22 cellular contexts compared by ENCODE assay signal in the genomic region with DNA sequence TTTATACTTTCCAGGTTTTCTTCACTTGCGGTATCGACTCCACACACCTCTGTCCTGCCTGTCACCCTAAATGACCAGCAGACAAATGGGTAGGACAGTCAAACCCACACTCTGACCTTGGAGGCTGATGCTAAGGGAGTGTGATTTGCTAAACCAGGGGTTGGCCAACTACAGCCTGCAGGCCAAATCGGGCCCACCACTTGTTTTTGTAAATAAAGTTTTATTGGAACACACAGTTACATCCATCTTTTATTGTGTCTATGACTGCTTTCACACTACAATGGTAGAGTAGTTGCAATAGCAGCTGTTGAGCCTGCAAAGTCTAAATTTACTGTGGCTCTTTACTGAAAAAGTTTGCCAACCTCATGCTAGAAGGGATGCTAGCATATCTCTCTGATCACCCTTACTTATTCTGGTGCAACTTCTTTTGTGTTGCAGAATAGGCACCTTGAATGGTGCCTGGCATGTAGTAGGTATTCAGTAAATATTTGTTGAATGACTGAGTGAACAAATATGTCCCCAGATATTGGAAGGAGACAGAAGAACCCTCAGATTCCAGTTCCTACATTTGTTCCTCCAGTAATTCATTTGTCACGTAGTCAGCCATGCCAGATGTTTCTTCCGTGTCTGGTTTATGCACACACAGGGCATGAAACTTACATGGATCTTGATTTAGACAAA.
"Had no signal": no experiment of that assay in that cellular context is flagged by ENCODE, and none has a peak within 500 bp of the region (broad histone marks: within the 10 kb centered on the region; RNA-seq: fewer than 3 reads in every experiment).

No MANE protein-coding gene starts in this region.

- H3K9me3 Mint-ChIP-seq: activated naive CD8-positive, alpha-beta T cell treated with anti-CD3 and anti-CD28 coated beads, Interleukin-2, amount 10 ng/mL, durations not matched to agents 7 days and 5 days; memory B cell; nephron had no signal

- ATAC-seq: activated CD8-positive, alpha-beta T cell treated with anti-CD3 and anti-CD28 coated beads, Interleukin-2, amount 10 ng/mL, durations not matched to agents 7 days and 5 days; heart right ventricle; left cardiac atrium; stimulated activated naive CD8-positive, alpha-beta T cell treated with anti-CD3 and anti-CD28 coated beads, Interleukin-15, Interleukin-2, amounts not matched to agents 100 U/mL and 50 U/mL, for 24 hours had no signal

- H3K4me3 ChIP-seq: heart right ventricle, sigmoid colon, smooth muscle cell, thyroid gland had no signal

- DNase-seq: activated CD4-positive, alpha-beta T cell treated with anti-CD3 and anti-CD28 coated beads for 1 hour; activated CD4-positive, alpha-beta T cell treated with anti-CD3 and anti-CD28 coated beads, Interleukin-2, amount 50 U/mL, for 1 hour; activated CD8-positive, alpha-beta T cell treated with anti-CD3 and anti-CD28 coated beads, Interleukin-2, amount 10 ng/mL, durations not matched to agents 7 days and 5 days; activated naive CD8-positive, alpha-beta T cell treated with anti-CD3 and anti-CD28 coated beads, Interleukin-2, amount 10 ng/mL, durations not matched to agents 7 days and 5 days; activated T-cell treated with anti-CD3 and anti-CD28 coated beads, Interleukin-2, amount 50 U/mL, for 1 hour; amniotic stem cell; erythroblast; foreskin fibroblast; heart right ventricle; islet precursor cell; left cardiac atrium; nucleus accumbens; sigmoid colon; stimulated activated CD4-positive, alpha-beta T cell treated with anti-CD3 and anti-CD28 coated beads, Interleukin-15, amount 100 ng/mL, for 24 hours; stimulated activated CD8-positive, alpha-beta memory T cell treated with anti-CD3 and anti-CD28 coated beads, Interleukin-4, amount 100 ng/mL, for 48 hours; stimulated activated naive CD8-positive, alpha-beta T cell treated with anti-CD3 and anti-CD28 coated beads, Interleukin-15, Interleukin-2, amounts not matched to agents 100 U/mL and 50 U/mL, for 24 hours; substantia nigra; T-helper 1 cell; thyroid gland had no signal

- H3K27ac ChIP-seq: heart right ventricle, sigmoid colon had no signal

- H3K27me3 ChIP-seq: heart right ventricle, sigmoid colon, thyroid gland had no signal

- H3K9me3 ChIP-seq: heart right ventricle, sigmoid colon, thyroid gland had no signal

- H3K27me3 Mint-ChIP-seq: activated naive CD8-positive, alpha-beta T cell treated with anti-CD3 and anti-CD28 coated beads, Interleukin-2, amount 10 ng/mL, durations not matched to agents 7 days and 5 days; memory B cell had no signal

- H3K27ac Mint-ChIP-seq: activated CD8-positive, alpha-beta T cell treated with anti-CD3 and anti-CD28 coated beads, Interleukin-2, amount 10 ng/mL, durations not matched to agents 7 days and 5 days; activated naive CD8-positive, alpha-beta T cell treated with anti-CD3 and anti-CD28 coated beads, Interleukin-2, amount 10 ng/mL, durations not matched to agents 7 days and 5 days; memory B cell; nephron had no signal

- H3K4me3 Mint-ChIP-seq: activated CD8-positive, alpha-beta T cell treated with anti-CD3 and anti-CD28 coated beads, Interleukin-2, amount 10 ng/mL, durations not matched to agents 7 days and 5 days; activated naive CD8-positive, alpha-beta T cell treated with anti-CD3 and anti-CD28 coated beads, Interleukin-2, amount 10 ng/mL, durations not matched to agents 7 days and 5 days; memory B cell; nephron had no signal
